Comparison of ENCODE assay signal across 8 cellular contexts in genomic region chr4:8391972-8392371, GRCh38. TPM values are rescaled to one million over a fixed set of nuclear protein-coding genes. Genes with fewer than 3 reads are reported as not detected.
DNase-seq lines count a peak whose midpoint lies in the region; ATAC-seq and TF ChIP-seq lines count a peak whose summit lies in the region.

No MANE protein-coding gene starts in this region.

- H3K4me3 ChIP-seq in AG10803 (ENCODE audit: low read length) (no peak overlapping the region), osteoblast (ENCODE audit: insufficient read depth, low read length) (no peak overlapping the region)

- H3K36me3 ChIP-seq in osteoblast (ENCODE audit: insufficient read depth, low read length) = peaks cover 17% of the 10 kb centered on the region

- peaks cover 32% of the 10 kb centered on the region for H3K4me1 ChIP-seq in osteoblast (ENCODE audit: insufficient read depth, low read length)

- peak; percentile 94 for ATAC-seq in GM19395 (IDR thresholded peaks at IDR 0.05; ENCODE audit: unreplicated experiment)
- peak; percentile 78 for ATAC-seq in HG03378 (IDR thresholded peaks at IDR 0.05; ENCODE audit: unreplicated experiment)

- no peak overlapping the region for H2AFZ ChIP-seq in osteoblast (ENCODE audit: low read length)

- H3K79me2 ChIP-seq in osteoblast (ENCODE audit: insufficient read depth, low read length) = no peaks in the 10 kb centered on the region

- DNase-seq in AG10803 (ENCODE audit: low read depth) = peak; percentile 85
- DNase-seq in caudate nucleus (lab: John Stamatoyannopoulos, UW) = peak in 40 of 61 donors; percentile 6 to 74 (median 32)
- peak; percentile 92 for DNase-seq in osteoblast (ENCODE audit: insufficient read length, low spot score, missing footprints)
- no peak for DNase-seq in NCI-H1930 (lab: John Stamatoyannopoulos, UW)
- DNase-seq in G401 (ENCODE audit: low spot score) = no peak
- no peak for DNase-seq in NCI-H2107 treated with DMSO at 0.1 percent for 48 hours (lab: John Stamatoyannopoulos, UW; ENCODE audit: unreplicated experiment)

- in situ Hi-C loops in G401 (cut with HindIII; ENCODE audit: low sequenced_read_pairs) = no loop called here

- H3K27me3 ChIP-seq in osteoblast (ENCODE audit: insufficient read depth, low read length) = no peaks in the 10 kb centered on the region

- H4K20me1 ChIP-seq in osteoblast (ENCODE audit: insufficient read depth, low read length) = peaks cover 17% of the 10 kb centered on the region

- peak overlapping the region; percentile 69 for H3K27ac ChIP-seq in caudate nucleus (ENCODE audit: low read depth, low read length)
- H3K27ac ChIP-seq in osteoblast (ENCODE audit: low read depth, low read length) = no peak overlapping the region

- TF ChIP-seq CTCF in AG10803 (conservative IDR thresholded peaks at IDR 0.05; ENCODE audit: low read length) (no peak), osteoblast (IDR thresholded peaks at IDR 0.05; ENCODE audit: extremely low read depth, low read depth, low read length) (no peak)

- no peak overlapping the region for H3K4me2 ChIP-seq in osteoblast (ENCODE audit: insufficient read depth, low read length)

- no peaks in the 10 kb centered on the region for H3K9me3 ChIP-seq in osteoblast (ENCODE audit: low read depth, low read length)

RNA-seq across cellular contexts. Expression of gene ACOX3, which starts 48.6 kb away (rescaled TPM):
- total RNA-seq in osteoblast = 24.2 and 29.2 TPM in 2 replicates
- total RNA-seq in G401 (2014; rRNA removed; shearing (Covaris generic)) = 41.8 and 46.7 TPM in 2 replicates

RNA-seq across cellular contexts. Expression of gene TRMT44, which starts 48.6 kb away (rescaled TPM):
- total RNA-seq in osteoblast = 19.7 and 21.7 TPM in 2 replicates
- 15.9 and 24.9 TPM in 2 replicates for total RNA-seq in G401 (2014; rRNA removed; shearing (Covaris generic))

Comparison
In these comparisons a context has a peak if more than half of its experiments do, and no peak if none do; other contexts are left out.
1. DNase-seq: peak in AG10803 (single experiment), caudate nucleus (40 of 61) and osteoblast (single experiment); none in NCI-H1930 (0 of 2), G401 (single experiment) and NCI-H2107 treated with DMSO at 0.1 percent for 48 hours (single experiment).